26 cellular contexts compared by ENCODE assay signal in the genomic region with DNA sequence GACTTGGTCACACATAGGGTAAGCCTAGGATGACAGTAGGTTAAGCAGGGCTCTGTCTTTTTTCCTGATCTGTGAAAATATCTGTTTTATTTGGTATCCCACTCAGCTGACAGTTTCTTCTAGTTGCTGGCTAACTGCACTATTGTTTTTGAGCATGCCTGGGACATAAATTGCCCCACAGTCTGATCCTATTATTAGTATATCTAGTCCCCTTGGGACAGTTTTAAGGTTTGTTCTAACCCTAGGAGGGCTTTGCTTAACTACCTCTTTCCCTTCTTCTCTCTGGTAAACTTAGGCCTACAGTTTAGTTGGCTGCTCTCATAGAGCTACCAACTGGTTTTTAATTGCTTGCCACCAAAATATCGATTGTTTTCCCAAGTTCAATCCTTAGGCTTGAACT.
"Had no signal": no experiment of that assay in that cellular context is flagged by ENCODE, and none has a peak within 500 bp of the region (broad histone marks: within the 10 kb centered on the region; RNA-seq: fewer than 3 reads in every experiment).

No MANE protein-coding gene starts in this region.

- ATAC-seq: activated T-cell treated with anti-CD3 and anti-CD28 coated beads, Interleukin-2, amount 50 U/mL, for 4 hours; activated T-helper 17 cell treated with anti-CD3 and anti-CD28 coated beads, Interleukin-2, amount 50 U/mL, for 72 hours; psoas muscle; stimulated activated effector memory CD8-positive, alpha-beta T cell treated with anti-CD3 and anti-CD28 coated beads, Interleukin-12 subunit alpha, Interleukin-12 subunit beta, amount 100 ng/mL, for 72 hours; stimulated activated naive CD8-positive, alpha-beta T cell treated with anti-CD3 and anti-CD28 coated beads, Interleukin-15, amount 100 ng/mL, for 72 hours had no signal

- H3K9me3 ChIP-seq: left lung, psoas muscle, thyroid gland, upper lobe of left lung had no signal

- H3K9me3 Mint-ChIP-seq: activated CD4-positive, alpha-beta memory T cell treated with anti-CD3 and anti-CD28 coated beads, Interleukin-2, amount 10 ng/mL, durations not matched to agents 7 days and 5 days; activated CD4-positive, alpha-beta T cell treated with anti-CD3 and anti-CD28 coated beads, Interleukin-2, amount 10 ng/mL, durations not matched to agents 24 days and 14 days; activated T-cell treated with anti-CD3 and anti-CD28 coated beads, Interleukin-2, amount 50 U/mL, for 4 hours; activated T-helper 17 cell treated with anti-CD3 and anti-CD28 coated beads, Interleukin-2, amount 50 U/mL, for 72 hours; naive B cell; stimulated activated effector memory CD8-positive, alpha-beta T cell treated with anti-CD3 and anti-CD28 coated beads, Interleukin-12 subunit alpha, Interleukin-12 subunit beta, amount 100 ng/mL, for 72 hours; stimulated activated naive CD8-positive, alpha-beta T cell treated with anti-CD3 and anti-CD28 coated beads, Interleukin-15, amount 100 ng/mL, for 72 hours had no signal

- H3K79me2 ChIP-seq: parathyroid adenoma had no signal

- H3K4me3 ChIP-seq: left lung, lung, psoas muscle, thyroid gland, upper lobe of left lung had no signal

- FAIRE-seq: endothelial cell of umbilical vein had no signal

- H3K36me3 ChIP-seq: brain microvascular endothelial cell, left lung, thyroid gland, upper lobe of left lung had no signal

- H3K27me3 Mint-ChIP-seq: activated CD4-positive, alpha-beta T cell treated with anti-CD3 and anti-CD28 coated beads, Interleukin-2, amount 10 ng/mL, durations not matched to agents 24 days and 14 days had no signal

- H3K4me1 Mint-ChIP-seq: activated CD4-positive, alpha-beta memory T cell treated with anti-CD3 and anti-CD28 coated beads, Interleukin-2, amount 10 ng/mL, durations not matched to agents 7 days and 5 days; activated CD4-positive, alpha-beta T cell treated with anti-CD3 and anti-CD28 coated beads, Interleukin-2, amount 10 ng/mL, durations not matched to agents 24 days and 14 days; activated T-helper 17 cell treated with anti-CD3 and anti-CD28 coated beads, Interleukin-2, amount 50 U/mL, for 72 hours; naive B cell; stimulated activated effector memory CD8-positive, alpha-beta T cell treated with anti-CD3 and anti-CD28 coated beads, Interleukin-12 subunit alpha, Interleukin-12 subunit beta, amount 100 ng/mL, for 72 hours; stimulated activated naive CD8-positive, alpha-beta T cell treated with anti-CD3 and anti-CD28 coated beads, Interleukin-15, amount 100 ng/mL, for 72 hours had no signal

- H3K27ac ChIP-seq: brain microvascular endothelial cell, parathyroid adenoma, psoas muscle, thyroid gland had no signal

- H3K9ac ChIP-seq: parathyroid adenoma had no signal

- H3K4me1 ChIP-seq: psoas muscle had no signal

- H3K27ac Mint-ChIP-seq: activated CD4-positive, alpha-beta memory T cell treated with anti-CD3 and anti-CD28 coated beads, Interleukin-2, amount 10 ng/mL, durations not matched to agents 7 days and 5 days; activated CD4-positive, alpha-beta T cell treated with anti-CD3 and anti-CD28 coated beads, Interleukin-2, amount 10 ng/mL, durations not matched to agents 24 days and 14 days; activated T-helper 17 cell treated with anti-CD3 and anti-CD28 coated beads, Interleukin-2, amount 50 U/mL, for 72 hours; naive B cell; stimulated activated effector memory CD8-positive, alpha-beta T cell treated with anti-CD3 and anti-CD28 coated beads, Interleukin-12 subunit alpha, Interleukin-12 subunit beta, amount 100 ng/mL, for 72 hours; stimulated activated naive CD8-positive, alpha-beta T cell treated with anti-CD3 and anti-CD28 coated beads, Interleukin-15, amount 100 ng/mL, for 72 hours had no signal

- DNase-seq: activated CD4-positive, alpha-beta memory T cell treated with anti-CD3 and anti-CD28 coated beads, Interleukin-2, amount 10 ng/mL, durations not matched to agents 7 days and 5 days; activated CD4-positive, alpha-beta T cell treated with anti-CD3 and anti-CD28 coated beads, Interleukin-2, amount 10 ng/mL, durations not matched to agents 24 days and 14 days; activated CD4-positive, CD25-positive, alpha-beta regulatory T cell treated with anti-CD3 and anti-CD28 coated beads, Interleukin-2, amount 50 U/mL, for 72 hours; activated gamma-delta T cell treated with Interleukin-2 at 50 U/mL for 16 hours; activated naive CD4-positive, alpha-beta T cell treated with anti-CD3 and anti-CD28 coated beads, Interleukin-2, amount 50 U/mL, for 16 hours; activated T-cell treated with anti-CD3 and anti-CD28 coated beads, Interleukin-2, amount 50 U/mL, for 4 hours; amniotic stem cell; caudate nucleus; foreskin melanocyte; kidney glomerular epithelial cell; left lung; naive B cell; nucleus accumbens; psoas muscle; stimulated activated CD4-positive, alpha-beta T cell treated with anti-CD3 and anti-CD28 coated beads, Interleukin-12 subunit alpha, Interleukin-12 subunit beta, amount 100 ng/mL, for 4 hours; stimulated activated CD4-positive, alpha-beta T cell treated with anti-CD3 and anti-CD28 coated beads, Interleukin-4, amount 100 ng/mL, for 24 hours; stimulated activated naive CD8-positive, alpha-beta T cell treated with anti-CD3 and anti-CD28 coated beads, Interleukin-15, amount 100 ng/mL, for 72 hours; T-helper 2 cell; thyroid gland; upper lobe of left lung had no signal

- H3K4me3 Mint-ChIP-seq: activated CD4-positive, alpha-beta memory T cell treated with anti-CD3 and anti-CD28 coated beads, Interleukin-2, amount 10 ng/mL, durations not matched to agents 7 days and 5 days; activated CD4-positive, alpha-beta T cell treated with anti-CD3 and anti-CD28 coated beads, Interleukin-2, amount 10 ng/mL, durations not matched to agents 24 days and 14 days; activated T-cell treated with anti-CD3 and anti-CD28 coated beads, Interleukin-2, amount 50 U/mL, for 4 hours; activated T-helper 17 cell treated with anti-CD3 and anti-CD28 coated beads, Interleukin-2, amount 50 U/mL, for 72 hours; naive B cell; stimulated activated effector memory CD8-positive, alpha-beta T cell treated with anti-CD3 and anti-CD28 coated beads, Interleukin-12 subunit alpha, Interleukin-12 subunit beta, amount 100 ng/mL, for 72 hours; stimulated activated naive CD8-positive, alpha-beta T cell treated with anti-CD3 and anti-CD28 coated beads, Interleukin-15, amount 100 ng/mL, for 72 hours had no signal

- H3K36me3 Mint-ChIP-seq: naive B cell; stimulated activated effector memory CD8-positive, alpha-beta T cell treated with anti-CD3 and anti-CD28 coated beads, Interleukin-12 subunit alpha, Interleukin-12 subunit beta, amount 100 ng/mL, for 72 hours had no signal

- H3K27me3 ChIP-seq: brain microvascular endothelial cell, left lung, thyroid gland, upper lobe of left lung had no signal
